ENCODE assay signal across 11 cellular contexts in the genomic region with DNA sequence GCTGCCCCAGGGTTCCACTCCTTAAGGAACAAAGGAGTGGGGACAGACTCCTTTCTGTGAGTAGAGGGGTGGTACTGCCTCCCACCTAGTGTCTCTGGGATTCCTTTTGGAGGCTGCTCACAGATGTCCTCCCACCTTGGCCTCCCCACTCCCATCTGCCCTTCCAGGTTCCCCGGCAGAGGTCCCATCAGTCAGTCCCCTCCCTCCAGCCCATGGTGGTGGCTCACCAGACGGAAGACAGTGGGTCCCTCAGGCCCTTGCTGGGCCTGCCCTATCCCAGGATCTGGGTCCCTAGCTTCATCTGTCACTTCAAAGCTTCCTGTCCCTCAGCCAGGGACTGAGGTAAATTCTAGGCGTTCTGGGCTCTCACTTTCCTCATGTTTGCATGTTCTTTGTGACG.
"Had no signal": no experiment of that assay in that cellular context is flagged by ENCODE, and none has a peak within 500 bp of the region (broad histone marks: within the 10 kb centered on the region; RNA-seq: fewer than 3 reads in every experiment).

No MANE protein-coding gene starts in this region.

- H3K27ac Mint-ChIP-seq: activated naive CD8-positive, alpha-beta T cell treated with anti-CD3 and anti-CD28 coated beads, Interleukin-2, amount 50 U/mL, for 24 hours had no signal

- H3K27ac ChIP-seq: ascending aorta, cardiac muscle cell, thyroid gland had no signal

- H3K4me3 ChIP-seq: ascending aorta, cardiac muscle cell, thyroid gland had no signal

- H3K4me3 Mint-ChIP-seq: activated naive CD8-positive, alpha-beta T cell treated with anti-CD3 and anti-CD28 coated beads, Interleukin-2, amount 50 U/mL, for 24 hours; naive thymus-derived CD4-positive, alpha-beta T cell had no signal

- H3K36me3 Mint-ChIP-seq: naive thymus-derived CD4-positive, alpha-beta T cell had no signal

- H3K36me3 ChIP-seq: ascending aorta, cardiac muscle cell, thyroid gland had no signal

- H3K9me3 Mint-ChIP-seq: activated naive CD8-positive, alpha-beta T cell treated with anti-CD3 and anti-CD28 coated beads, Interleukin-2, amount 50 U/mL, for 24 hours had no signal

- H3K27me3 ChIP-seq: cardiac muscle cell, thyroid gland had no signal

- H3K9me3 ChIP-seq: ascending aorta, thyroid gland had no signal

- ATAC-seq: activated CD4-positive, CD25-positive, alpha-beta regulatory T cell treated with anti-CD3 and anti-CD28 coated beads, Interleukin-2, amount 50 U/mL, for 24 hours; activated naive CD8-positive, alpha-beta T cell treated with anti-CD3 and anti-CD28 coated beads, Interleukin-2, amount 50 U/mL, for 24 hours had no signal

- DNase-seq: activated CD4-positive, alpha-beta T cell treated with anti-CD3 and anti-CD28 coated beads, Interleukin-2, amount 50 U/mL, for 48 hours; activated naive CD4-positive, alpha-beta T cell treated with Interleukin-2 at 50 U/mL for 16 hours; activated naive CD8-positive, alpha-beta T cell treated with anti-CD3 and anti-CD28 coated beads, Interleukin-2, amount 50 U/mL, for 24 hours; effector CD4-positive, alpha-beta T cell; kidney glomerular epithelial cell; naive thymus-derived CD4-positive, alpha-beta T cell; stimulated activated CD4-positive, alpha-beta T cell treated with anti-CD3 and anti-CD28 coated beads, Interleukin-4, amount 100 ng/mL, for 1 hour; thyroid gland had no signal
